ENCODE assay signal across 13 cellular contexts in genomic region chr13:43924549-43925245, GRCh38. TPM values are rescaled to one million over a fixed set of nuclear protein-coding genes. Genes with fewer than 3 reads are reported as not detected.
DNase-seq lines count a peak whose midpoint lies in the region; ATAC-seq and TF ChIP-seq lines count a peak whose summit lies in the region.
"Had no signal": no experiment of that assay in that cellular context is flagged by ENCODE, and none has a peak within 500 bp of the region (broad histone marks: within the 10 kb centered on the region; RNA-seq: fewer than 3 reads in every experiment).

No MANE protein-coding gene starts in this region.

- DNase-seq in NOMO-1 treated with dmso at 0.1 percent for 144 hours (lab: John Stamatoyannopoulos, UW; ENCODE audit: unreplicated experiment) (peak; percentile 41), NCI-H2107 (lab: John Stamatoyannopoulos, UW) (no peak), omental fat pad (ENCODE audit: low spot score) (no peak), NCI-H446 (lab: John Stamatoyannopoulos, UW) (no peak)
- no peak for DNase-seq in central memory CD4-positive, alpha-beta T cell
- DNase-seq: activated CD4-positive, alpha-beta T cell treated with anti-CD3 and anti-CD28 coated beads for 1 hour; activated gamma-delta T cell; colonic mucosa; NCI-H1694 treated with DMSO at 0.1 percent for 48 hours had no signal

- TF ChIP-seq CTCF in omental fat pad (IDR thresholded peaks at IDR 0.05) = no peak

- ATAC-seq in GM18502 (IDR thresholded peaks at IDR 0.05; ENCODE audit: poor library complexity, unreplicated experiment) (peak; percentile 86), GM21381 (IDR thresholded peaks at IDR 0.05; ENCODE audit: unreplicated experiment) (peak; percentile 96), HG03060 (IDR thresholded peaks at IDR 0.05; ENCODE audit: low read depth, unreplicated experiment) (peak; percentile 86), omental fat pad (ENCODE audit: low FRiP score) (no peak)
- ATAC-seq: gastroesophageal sphincter had no signal

RNA-seq across cellular contexts. Expression of gene LACC1, which starts 45.0 kb away (rescaled TPM):
- 10 to 100 TPM in 3 of 4 donors, 1 to 10 TPM in 1; 8.7 to 14.8 (median 10.8) TPM for total RNA-seq in omental fat pad

RNA-seq across cellular contexts. Expression of gene CCDC122, which starts 45.2 kb away (rescaled TPM):
- total RNA-seq in omental fat pad = 1 to 10 TPM; 1.3 to 2.7 (median 1.8) TPM
